Comparison of ENCODE assay signal across 9 cellular contexts in genomic region chr16:87956169-87956770, GRCh38. TPM values are rescaled to one million over a fixed set of nuclear protein-coding genes. Genes with fewer than 3 reads are reported as not detected.
DNase-seq lines count a peak whose midpoint lies in the region; ATAC-seq, FAIRE-seq and TF ChIP-seq lines count a peak whose summit lies in the region.
"Had no signal": no experiment of that assay in that cellular context is flagged by ENCODE, and none has a peak within 500 bp of the region (broad histone marks: within the 10 kb centered on the region; RNA-seq: fewer than 3 reads in every experiment).

No MANE protein-coding gene starts in this region.

- peak overlapping the region; percentile 0 to 6 for H3K27ac ChIP-seq in kidney (ENCODE audit: low read depth in 2 of 2, low read length in 2 of 2)
- H3K27ac ChIP-seq: VCaP had no signal

- ATAC-seq in GM21717 (IDR thresholded peaks at IDR 0.05; ENCODE audit: unreplicated experiment) (peak; percentile 30), HG02642 (IDR thresholded peaks at IDR 0.05; ENCODE audit: poor library complexity, unreplicated experiment) (no peak)
- ATAC-seq in activated naive CD4-positive, alpha-beta T cell treated with anti-CD3 and anti-CD28 coated beads, Interleukin-2, amount 50 U/mL, for 72 hours = peak; percentile 61 to 67

- H3K36me3 ChIP-seq in kidney (ENCODE audit: control insufficient read depth in 1 of 2, insufficient read depth in 2 of 2, low read length in 2 of 2) = no peaks in the 10 kb centered on the region

- H3K4me3 ChIP-seq in kidney (ENCODE audit: low read length in 2 of 2) = no peak overlapping the region

- H3K4me1 ChIP-seq in kidney (ENCODE audit: control insufficient read depth in 1 of 2, insufficient read depth in 1 of 2, low read depth in 1 of 2, low read length in 2 of 2) = peaks cover 37 to 40% of the 10 kb centered on the region in 2 donors

- peaks cover 22 to 31% of the 10 kb centered on the region in 2 donors for H3K36me3 Mint-ChIP-seq in activated naive CD4-positive, alpha-beta T cell treated with anti-CD3 and anti-CD28 coated beads, Interleukin-2, amount 50 U/mL, for 72 hours

- intact Hi-C loops in kidney (cut with DNase I) = no loop called here

- TF ChIP-seq CTCF in kidney (IDR thresholded peaks at IDR 0.05; ENCODE audit: borderline replicate concordance, extremely low read depth, insufficient read depth) = no peak

- H3K9ac ChIP-seq in kidney (ENCODE audit: low read length in 2 of 2) = no peak overlapping the region

- H3K9me3 ChIP-seq in kidney (ENCODE audit: control insufficient read depth in 1 of 2, low read length in 2 of 2) = no peaks in the 10 kb centered on the region

- H3K9me3 Mint-ChIP-seq in activated naive CD4-positive, alpha-beta T cell treated with anti-CD3 and anti-CD28 coated beads, Interleukin-2, amount 50 U/mL, for 72 hours = no peaks in the 10 kb centered on the region

- no peak for FAIRE-seq in kidney (lab: Jason Lieb, UNC)

- DNase-seq in SKM-1 (lab: John Stamatoyannopoulos, UW; ENCODE audit: unreplicated experiment) = peak; percentile 38
- DNase-seq in activated naive CD4-positive, alpha-beta T cell treated with anti-CD3 and anti-CD28 coated beads, Interleukin-2, amount 50 U/mL, for 72 hours (ENCODE audit: low spot score in 2 of 2) = peak; percentile 63 to 71
- no peak for DNase-seq in kidney
- peak; percentile 45 for DNase-seq in stimulated activated CD8-positive, alpha-beta memory T cell treated with anti-CD3 and anti-CD28 coated beads, Interleukin-12 subunit alpha, Interleukin-12 subunit beta, amount 100 ng/mL, for 24 hours (ENCODE audit: extremely low read depth)
- no peak for DNase-seq in ecto neural progenitor cell (ENCODE audit: low spot score)
- DNase-seq in middle frontal gyrus (ENCODE audit: extremely low spot score, low spot score) = no peak

- H3K27ac Mint-ChIP-seq in activated naive CD4-positive, alpha-beta T cell treated with anti-CD3 and anti-CD28 coated beads, Interleukin-2, amount 50 U/mL, for 72 hours = peak overlapping the region; percentile 94 to 98

RNA-seq across cellular contexts. Expression of gene BANP, which starts 5.0 kb away (rescaled TPM):
- 10 to 100 TPM; 44.6 to 46.8 TPM for total RNA-seq in activated naive CD4-positive, alpha-beta T cell treated with anti-CD3 and anti-CD28 coated beads, Interleukin-2, amount 50 U/mL, for 72 hours
- total RNA-seq in kidney = 26.3 TPM
- polyA plus RNA-seq in kidney (ENCODE audit: insufficient read depth, low read depth, low replicate concordance) = 12.4 TPM

RNA-seq across cellular contexts. Expression of gene CA5A, which starts 19.9 kb away (rescaled TPM):
- not detected for total RNA-seq in activated naive CD4-positive, alpha-beta T cell treated with anti-CD3 and anti-CD28 coated beads, Interleukin-2, amount 50 U/mL, for 72 hours
- total RNA-seq in kidney = not detected
- not detected for polyA plus RNA-seq in kidney (ENCODE audit: insufficient read depth, low read depth, low replicate concordance)

Comparison
In these comparisons a context has a peak if more than half of its experiments do, and no peak if none do; other contexts are left out.
1. DNase-seq: peak in SKM-1 (single experiment), activated naive CD4-positive, alpha-beta T cell treated with anti-CD3 and anti-CD28 coated beads, Interleukin-2, amount 50 U/mL, for 72 hours (2 of 2) and stimulated activated CD8-positive, alpha-beta memory T cell treated with anti-CD3 and anti-CD28 coated beads, Interleukin-12 subunit alpha, Interleukin-12 subunit beta, amount 100 ng/mL, for 24 hours (single experiment); none in kidney (single experiment), ecto neural progenitor cell (single experiment) and middle frontal gyrus (single experiment).